9 cellular contexts compared by ENCODE assay signal in the genomic region with DNA sequence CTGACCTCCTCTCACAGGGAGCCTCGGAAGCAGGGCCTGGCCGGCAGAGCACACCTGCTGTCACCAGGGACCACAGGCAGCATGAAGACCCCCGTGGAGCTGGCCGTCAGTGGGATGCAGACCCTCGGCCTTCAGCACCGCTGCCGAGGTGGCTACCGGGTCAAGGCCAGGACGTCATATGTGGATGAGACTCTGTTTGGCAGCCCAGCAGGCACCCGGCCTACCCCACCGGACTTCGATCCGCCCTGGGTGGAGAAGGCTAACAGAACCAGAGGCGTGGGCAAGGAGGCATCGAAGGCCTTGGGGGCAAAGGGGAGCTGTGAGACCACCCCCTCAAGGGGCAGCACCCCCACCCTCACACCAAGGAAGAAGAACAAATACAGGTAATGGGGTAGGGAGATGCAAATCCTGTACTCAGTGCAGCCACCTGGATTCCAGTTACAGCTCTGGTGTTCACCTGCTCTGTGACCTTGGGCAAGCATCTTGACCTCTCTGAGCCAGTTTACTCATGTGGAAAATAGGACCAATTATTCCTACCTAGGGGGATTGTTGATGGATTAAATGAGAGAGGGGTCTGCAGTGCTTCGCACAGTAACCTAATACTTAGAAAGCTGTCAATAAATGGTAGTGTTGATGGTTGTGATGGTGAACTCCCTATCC. TPM values are rescaled to one million over a fixed set of nuclear protein-coding genes. Genes with fewer than 3 reads are reported as not detected.
DNase-seq lines count a peak whose midpoint lies in the region; ATAC-seq and TF ChIP-seq lines count a peak whose summit lies in the region.
"Had no signal": no experiment of that assay in that cellular context is flagged by ENCODE, and none has a peak within 500 bp of the region (broad histone marks: within the 10 kb centered on the region; RNA-seq: fewer than 3 reads in every experiment).

No MANE protein-coding gene starts in this region.

- no peak for TF ChIP-seq CTCF in CD4-positive, alpha-beta T cell (IDR thresholded peaks at IDR 0.05)
- no peak for TF ChIP-seq CTCF in MM.1S (IDR thresholded peaks at IDR 0.05; ENCODE audit: low read length)
- TF ChIP-seq CTCF in neural crest cell (conservative IDR thresholded peaks at IDR 0.05), result no peak
- TF ChIP-seq CTCF in prostate gland (IDR thresholded peaks at IDR 0.05), result no peak

- no peak for ATAC-seq in CD4-positive, alpha-beta T cell (ENCODE audit: poor library complexity)
- ATAC-seq in HG02970 (IDR thresholded peaks at IDR 0.05; ENCODE audit: low FRiP score, unreplicated experiment), result no peak

- peak overlapping the region; percentile 66; the same call in 1 of the 2 replicates for H3K4me2 ChIP-seq in MM.1S (ENCODE audit: low read depth, low read length)

- 85% methylated on average over 16 of the region's 16 CpGs for WGBS in prostate gland

- H3K36me3 Mint-ChIP-seq in CD4-positive, alpha-beta T cell (ENCODE audit: low read depth), result peaks cover 56% of the 10 kb centered on the region
- peaks cover 10% of the 10 kb centered on the region for H3K36me3 Mint-ChIP-seq in neural crest cell (ENCODE audit: low read depth)

- no peaks in the 10 kb centered on the region for H4K20me1 ChIP-seq in MM.1S (ENCODE audit: insufficient read depth, low read length)

- H3K9ac ChIP-seq in MM.1S (ENCODE audit: low read length), result no peak overlapping the region
- peak overlapping the region; percentile 83 for H3K9ac ChIP-seq in duodenal mucosa (ENCODE audit: low read depth in 1 of 2, low read length in 2 of 2)

- H2AFZ ChIP-seq in MM.1S (ENCODE audit: low read length), result no peak overlapping the region

- no peak for DNase-seq in CD4-positive, alpha-beta T cell
- DNase-seq in MM.1S (no peak), neural crest cell (ENCODE audit: low read depth, low spot score) (no peak), SKM-1 treated with dmso at 0.1 percent for 144 hours (lab: John Stamatoyannopoulos, UW; ENCODE audit: unreplicated experiment) (no peak), prostate gland (ENCODE audit: low spot score) (no peak), 8988T (no peak)

- H3K79me2 ChIP-seq in MM.1S (ENCODE audit: low read length), result peaks cover 42% of the 10 kb centered on the region

- peak overlapping the region; percentile 97 for H3K4me3 Mint-ChIP-seq in CD4-positive, alpha-beta T cell
- H3K4me3 Mint-ChIP-seq in neural crest cell, result peak overlapping the region; percentile 96

- H3K4me1 ChIP-seq in MM.1S (ENCODE audit: low read length), result peaks cover 5% of the 10 kb centered on the region; the same call in 1 of the 2 replicates
- peaks cover 13 to 21% of the 10 kb centered on the region in 2 donors for H3K4me1 ChIP-seq in duodenal mucosa (ENCODE audit: control insufficient read depth in 1 of 2, insufficient read depth in 2 of 2, low read length in 2 of 2)
- H3K4me1 ChIP-seq in prostate gland (replicated peaks), result no peaks in the 10 kb centered on the region

- no peaks in the 10 kb centered on the region for H3F3A ChIP-seq in MM.1S (ENCODE audit: insufficient read depth, low read length)

- peaks cover 40% of the 10 kb centered on the region for H3K4me1 Mint-ChIP-seq in CD4-positive, alpha-beta T cell (ENCODE audit: low read depth)
- peaks cover 28% of the 10 kb centered on the region for H3K4me1 Mint-ChIP-seq in neural crest cell

- CTCF ChIA-PET in CD4-positive, alpha-beta T cell (lab: Charles Lee), result interaction anchor here (1.0 to 3.6 kb wide), 4 partner anchors 12 to 47 kb away, joined by 3 to 19 read pairs (median 8); no protein-coding TSS in a partner anchor

- H3K27me3 Mint-ChIP-seq in CD4-positive, alpha-beta T cell, result no peaks in the 10 kb centered on the region
- H3K27me3 Mint-ChIP-seq in neural crest cell (ENCODE audit: low read depth), result no peaks in the 10 kb centered on the region

- H3K9me2 ChIP-seq in MM.1S (replicated peaks; ENCODE audit: insufficient read depth, low read length), result no peaks in the 10 kb centered on the region

- H3K9me3 Mint-ChIP-seq in CD4-positive, alpha-beta T cell, result no peaks in the 10 kb centered on the region
- H3K9me3 Mint-ChIP-seq in neural crest cell, result no peaks in the 10 kb centered on the region

- H3K27me3 ChIP-seq in CD4-positive, alpha-beta T cell (ENCODE audit: control insufficient read depth, insufficient read depth, low read length), result no peaks in the 10 kb centered on the region
- H3K27me3 ChIP-seq in MM.1S (replicated peaks; ENCODE audit: insufficient read depth, low read length), result no peaks in the 10 kb centered on the region
- no peaks in the 10 kb centered on the region for H3K27me3 ChIP-seq in duodenal mucosa (ENCODE audit: control insufficient read depth in 1 of 2, insufficient read depth in 2 of 2, low read length in 2 of 2)
- H3K27me3 ChIP-seq in prostate gland (replicated peaks; ENCODE audit: insufficient read depth), result no peaks in the 10 kb centered on the region
- H3K27me3 ChIP-seq: cardiac muscle cell had no signal

- H3K27ac ChIP-seq in CD4-positive, alpha-beta T cell (ENCODE audit: low read depth, low read length), result no peak overlapping the region
- no peak overlapping the region for H3K27ac ChIP-seq in MM.1S (ENCODE audit: low read length)
- H3K27ac ChIP-seq in duodenal mucosa (ENCODE audit: low read depth, low read length), result no peak overlapping the region
- no peak overlapping the region for H3K27ac ChIP-seq in prostate gland

- H3K4me3 ChIP-seq in MM.1S (ENCODE audit: low read length) (peak overlapping the region; percentile 88; the same call in 1 of the 2 replicates), duodenal mucosa (ENCODE audit: low read depth in 1 of 2, low read length in 2 of 2) (peak overlapping the region; percentile 83 to 91), prostate gland (no peak overlapping the region)

- peak overlapping the region; percentile 99 for H3K27ac Mint-ChIP-seq in CD4-positive, alpha-beta T cell
- H3K27ac Mint-ChIP-seq in neural crest cell (ENCODE audit: unreplicated experiment), result peak overlapping the region; percentile 37

- no peaks in the 10 kb centered on the region for H3K36me3 ChIP-seq in MM.1S (replicated peaks; ENCODE audit: insufficient read depth, low read length)
- peaks cover 5 to 26% of the 10 kb centered on the region in 2 donors for H3K36me3 ChIP-seq in duodenal mucosa (ENCODE audit: control insufficient read depth in 1 of 2, insufficient read depth in 2 of 2, low read length in 2 of 2)
- peaks cover 0 to 3% of the 10 kb centered on the region in 2 donors for H3K36me3 ChIP-seq in prostate gland
- H3K36me3 ChIP-seq: cardiac muscle cell had no signal

- no peak for TF ChIP-seq POLR2A in prostate gland (IDR thresholded peaks at IDR 0.05)

- POLR2A ChIA-PET in CD4-positive, alpha-beta T cell (lab: Charles Lee), result interaction anchor here (0.7 to 2.6 kb wide), 6 partner anchors 12 to 146 kb away, joined by 3 to 24 read pairs (median 3); partner anchors contain the start of gene TPCN1

- intact Hi-C loops in CD4-positive, alpha-beta T cell (cut with DNase I, micrococcal nuclease), result loop anchor here (5.0 to 10.0 kb wide), 4 partner anchors 36 to 1502 kb away; partner anchors contain the start of genes ACAD10 (in 1 of the 2), BRAP (in 1 of the 2), PLBD2 (in 1 of the 2) and TPCN1 (in 1 of the 2)
- intact Hi-C loops in prostate gland (cut with DNase I), result no loop called here

- no peaks in the 10 kb centered on the region for H3K9me3 ChIP-seq in CD4-positive, alpha-beta T cell (ENCODE audit: control insufficient read depth, low read length)
- H3K9me3 ChIP-seq in MM.1S (replicated peaks; ENCODE audit: insufficient read depth, low read length), result no peaks in the 10 kb centered on the region
- H3K9me3 ChIP-seq in duodenal mucosa (ENCODE audit: control insufficient read depth in 1 of 2, low read length in 2 of 2), result no peaks in the 10 kb centered on the region
- H3K9me3 ChIP-seq in prostate gland, result no peaks in the 10 kb centered on the region

RNA-seq across cellular contexts. Expression of gene RITA1, which starts 1.3 kb away (rescaled TPM):
- total RNA-seq in CD4-positive, alpha-beta T cell, result 1 to 10 TPM; 2.9 to 3.3 TPM
- total RNA-seq in neural crest cell (20.0 and 20.1 TPM in 2 replicates), prostate gland (10 to 100 TPM; 29.0 to 39.7 TPM)

RNA-seq across cellular contexts. Expression of gene DDX54, which starts 1.5 kb away (rescaled TPM):
- 10 to 100 TPM; 56.8 to 61.1 TPM for total RNA-seq in CD4-positive, alpha-beta T cell
- total RNA-seq in neural crest cell (68.5 and 69.7 TPM in 2 replicates), prostate gland (100 to 1,000 TPM in 1 of 2 donors, 10 to 100 TPM in 1; 66.3 to 119 TPM)

RNA-seq across cellular contexts. Expression of gene TPCN1, which starts 34.5 kb away (rescaled TPM):
- total RNA-seq in CD4-positive, alpha-beta T cell, result 10 to 100 TPM; 52.4 to 59.7 TPM
- 18.3 and 18.9 TPM in 2 replicates for total RNA-seq in neural crest cell
- 10 to 100 TPM; 52.6 to 65.3 TPM for total RNA-seq in prostate gland

RNA-seq across cellular contexts. Expression of gene CFAP73, which starts 37.3 kb away (rescaled TPM):
- total RNA-seq in CD4-positive, alpha-beta T cell, result 1 to 10 TPM in 1 of 2 experiments, under 1 TPM in 1; 0.92 to 1.2 TPM
- total RNA-seq in neural crest cell (not detected in 2 replicates), prostate gland (under 1 TPM in 1 of 2 donors, not detected in 1; 0.57 TPM)
- total RNA-seq: cardiac muscle cell had no signal

RNA-seq across cellular contexts. Expression of gene RASAL1, which starts 51.2 kb away (rescaled TPM):
- 1 to 10 TPM; 1.2 to 2.7 TPM for total RNA-seq in CD4-positive, alpha-beta T cell
- not detected in 2 replicates for total RNA-seq in neural crest cell
- total RNA-seq in prostate gland, result 1 to 10 TPM; 1.6 to 9.9 TPM

Comparison
In these comparisons a context has a peak if more than half of its experiments do, and no peak if none do; other contexts are left out.
1. H3K4me3 ChIP-seq: peak in MM.1S (single experiment) and duodenal mucosa (2 of 2); none in prostate gland (0 of 2).